ENCODE assay signal across 29 cellular contexts in genomic region chr21:37627074-37627473, GRCh38.
DNase-seq lines count a peak whose midpoint lies in the region; ATAC-seq, FAIRE-seq and TF ChIP-seq lines count a peak whose summit lies in the region.
"Had no signal": no experiment of that assay in that cellular context is flagged by ENCODE, and none has a peak within 500 bp of the region (broad histone marks: within the 10 kb centered on the region; RNA-seq: fewer than 3 reads in every experiment).

No MANE protein-coding gene starts in this region.

- H3K9me3 Mint-ChIP-seq in type B pancreatic cell = no peaks in the 10 kb centered on the region
- H3K9me3 Mint-ChIP-seq: activated B cell treated with CpG ODN at 0.5 μM for 24 hours; activated naive CD4-positive, alpha-beta T cell treated with anti-CD3 and anti-CD28 coated beads, Interleukin-2, amount 50 U/mL, for 72 hours; activated T-helper 17 cell treated with anti-CD3 and anti-CD28 coated beads, Interleukin-2, amount 50 U/mL, for 72 hours; stimulated activated memory B cell treated with anti-CD40 and anti-IgM and Interleukin-4, amounts not matched to agents 10 μg/mL and 1 μg/mL and 100 μg/mL, for 72 hours had no signal

- no peak overlapping the region for H3K9ac ChIP-seq in liver (ENCODE audit: low read depth in 1 of 2, low read length in 2 of 2)
- H3K9ac ChIP-seq in HepG2 (ENCODE audit: insufficient read depth, low read depth, low read length) = no peak overlapping the region

- peaks cover 13% of the 10 kb centered on the region for H3K4me1 Mint-ChIP-seq in type B pancreatic cell (ENCODE audit: unreplicated experiment)

- intact Hi-C loops in HepG2 (cut with micrococcal nuclease; ENCODE audit: unreplicated experiment) (no loop called here), PC-9 (cut with micrococcal nuclease; ENCODE audit: unreplicated experiment) (no loop called here), spleen (cut with DNase I; ENCODE audit: low total_unique reads) (no loop called here)

- H3K79me2 ChIP-seq in HepG2 (ENCODE audit: insufficient read depth, low read length) = no peaks in the 10 kb centered on the region
- no peaks in the 10 kb centered on the region for H3K79me2 ChIP-seq in PC-9 (ENCODE audit: low read depth)

- no peaks in the 10 kb centered on the region for H3K9me2 ChIP-seq in PC-9 (ENCODE audit: insufficient read depth)

- no peak for FAIRE-seq in HepG2 (lab: Jason Lieb, UNC)
- FAIRE-seq: endometrium, GM12891, keratinocyte, small intestine had no signal

- no peaks in the 10 kb centered on the region for H3F3A ChIP-seq in PC-9 (ENCODE audit: insufficient read depth, low read depth)

- TF ChIP-seq POLR2A in HepG2 (IDR thresholded peaks at IDR 0.05; ENCODE audit: insufficient read depth in 1 of 2, low read depth in 2 of 2, low read length in 2 of 2) = no peak
- TF ChIP-seq POLR2A in spleen (IDR thresholded peaks at IDR 0.05) = no peak

- WGBS in liver = 17% methylated on average over 4 of the region's 4 CpGs
- 11% methylated on average over 4 of the region's 4 CpGs for WGBS in HepG2 (ENCODE audit: low lambda C conversion rate)
- 54 to 69% (median 59%) methylated on average over 4 of the region's 4 CpGs for WGBS in spleen, 5 donors

- no peak for TF ChIP-seq EP300 in HepG2 (IDR thresholded peaks at IDR 0.05; ENCODE audit: low read depth in 2 of 2, low read length in 2 of 2)
- TF ChIP-seq EP300 in HepG2 (CRISPR knock-in tag; IDR thresholded peaks at IDR 0.05; ENCODE audit: borderline replicate concordance) = no peak

- H3K4me3 ChIP-seq in liver (ENCODE audit: low read depth in 1 of 3, low read length in 3 of 3) = no peak overlapping the region
- no peak overlapping the region for H3K4me3 ChIP-seq in HepG2 (replicated peaks in 1 of 3; ENCODE audit: insufficient read depth in 1 of 3, low read depth in 2 of 3, low read length in 3 of 3)
- H3K4me3 ChIP-seq in PC-9 = no peak overlapping the region
- H3K4me3 ChIP-seq in spleen = no peak overlapping the region
- H3K4me3 ChIP-seq: cardiac muscle cell, coronary artery, MG63, testis had no signal

- POLR2A ChIA-PET in HepG2 (lab: Yijun Ruan, JAX) (no interaction called here), PC-9 (lab: Charles Lee; ENCODE audit: unreplicated experiment) (no interaction called here)

- in situ Hi-C loops in HepG2 (cut with HindIII; ENCODE audit: extremely low pct_ligation_motif_present, low pct_unique_long_range_greater_than_20kb) = no loop called here

- H3K4me1 ChIP-seq in liver (ENCODE audit: control insufficient read depth in 4 of 4, insufficient read depth in 4 of 4, low read length in 3 of 4) (peaks cover 3 to 21% (median 13%) of the 10 kb centered on the region in 4 donors), HepG2 (ENCODE audit: insufficient read depth, low read length) (no peaks in the 10 kb centered on the region), PC-9 (replicated peaks; ENCODE audit: insufficient read depth) (peaks cover 9% of the 10 kb centered on the region; the same call in 1 of the 2 replicates), spleen (peaks cover 0 to 12% (median 0%) of the 10 kb centered on the region in 6 donors)
- H3K4me1 ChIP-seq: BE2C had no signal

- CTCF ChIA-PET in HepG2 (lab: Yijun Ruan, JAX; ENCODE audit: low intra/inter-chr PET ratio, low total read pairs) (no interaction called here), PC-9 (lab: Charles Lee) (interaction anchor here (0.5 kb wide), 1 partner anchor 126 kb away, joined by 3 read pairs; no protein-coding TSS in a partner anchor)

- H2AFZ ChIP-seq in HepG2 (ENCODE audit: low read length) (no peak overlapping the region), PC-9 (no peak overlapping the region)

- H4K20me1 ChIP-seq in HepG2 (ENCODE audit: insufficient read depth, low read length) (no peaks in the 10 kb centered on the region), PC-9 (ENCODE audit: insufficient read depth) (no peaks in the 10 kb centered on the region)

- H3K27ac ChIP-seq in liver (ENCODE audit: low read depth in 1 of 2, low read length in 2 of 2) (peak overlapping the region; percentile 53 to 87), HepG2 (ENCODE audit: extremely low read length, insufficient read depth, low read length) (no peak overlapping the region), PC-9 (no peak overlapping the region), spleen (no peak overlapping the region)
- H3K27ac ChIP-seq: cardiac muscle cell, coronary artery, testis had no signal

- DNase-seq in HepG2 (ENCODE audit: low spot score) (no peak), PC-9 (no peak), kidney tubule cell (ENCODE audit: low spot score) (peak; percentile 5), type B pancreatic cell (ENCODE audit: extremely low spot score, unreplicated experiment) (no peak), T1000 (lab: John Stamatoyannopoulos, UW) (no peak), NCI-H226 (no peak), spleen (no peak)
- DNase-seq: activated B cell treated with CpG ODN at 0.5 μM for 24 hours; activated CD4-positive, alpha-beta T cell treated with anti-CD3 and anti-CD28 coated beads, Interleukin-2, amount 50 U/mL, for 4 hours; activated CD8-positive, alpha-beta memory T cell treated with anti-CD3 and anti-CD28 coated beads, Interleukin-2, amount 50 U/mL, for 48 hours; anterior cingulate cortex; BE2C; COR-L47; MG63; NCI-H146; NCI-H774; SHP77; small intestine; T-helper 9 cell; testis had no signal

- H3K4me2 ChIP-seq in HepG2 (ENCODE audit: low read depth, low read length) (no peak overlapping the region), PC-9 (peak overlapping the region; percentile 16; the same call in 1 of the 2 replicates)

- ATAC-seq in HepG2 = no peak
- ATAC-seq: activated naive CD4-positive, alpha-beta T cell treated with anti-CD3 and anti-CD28 coated beads, Interleukin-2, amount 50 U/mL, for 72 hours; activated T-helper 17 cell treated with anti-CD3 and anti-CD28 coated beads, Interleukin-2, amount 50 U/mL, for 72 hours; stimulated activated memory B cell treated with anti-CD40 and anti-IgM and Interleukin-4, amounts not matched to agents 10 μg/mL and 1 μg/mL and 100 μg/mL, for 72 hours had no signal

- H3K27ac Mint-ChIP-seq in type B pancreatic cell = peak overlapping the region; percentile 50
- H3K27ac Mint-ChIP-seq: activated B cell treated with CpG ODN at 0.5 μM for 24 hours; activated naive CD4-positive, alpha-beta T cell treated with anti-CD3 and anti-CD28 coated beads, Interleukin-2, amount 50 U/mL, for 72 hours; activated T-helper 17 cell treated with anti-CD3 and anti-CD28 coated beads, Interleukin-2, amount 50 U/mL, for 72 hours; stimulated activated memory B cell treated with anti-CD40 and anti-IgM and Interleukin-4, amounts not matched to agents 10 μg/mL and 1 μg/mL and 100 μg/mL, for 72 hours had no signal

- H3K27me3 Mint-ChIP-seq in type B pancreatic cell = peaks cover 17% of the 10 kb centered on the region

- TF ChIP-seq CTCF in liver (IDR thresholded peaks at IDR 0.05; ENCODE audit: low read depth, low read length, missing input control) (no peak), HepG2 (CRISPR knock-in tag; IDR thresholded peaks at IDR 0.05) (no peak), PC-9 (conservative IDR thresholded peaks at IDR 0.05) (no peak), type B pancreatic cell (conservative IDR thresholded peaks at IDR 0.05) (no peak), spleen (IDR thresholded peaks at IDR 0.05 in 8 of 11, conservative IDR thresholded peaks at IDR 0.05 in 3 of 11) (no peak)

- no peaks in the 10 kb centered on the region for H3K36me3 Mint-ChIP-seq in type B pancreatic cell
- H3K36me3 Mint-ChIP-seq: stimulated activated memory B cell treated with anti-CD40 and anti-IgM and Interleukin-4, amounts not matched to agents 10 μg/mL and 1 μg/mL and 100 μg/mL, for 72 hours had no signal

- H3K36me3 ChIP-seq in liver (ENCODE audit: control insufficient read depth in 4 of 4, insufficient read depth in 3 of 4, low read depth in 1 of 4, low read length in 3 of 4) (no peaks in the 10 kb centered on the region), HepG2 (replicated peaks in 1 of 2; ENCODE audit: control insufficient read depth in 1 of 2, insufficient read depth in 2 of 2, low read length in 2 of 2) (no peaks in the 10 kb centered on the region), PC-9 (ENCODE audit: low read depth) (no peaks in the 10 kb centered on the region), spleen (no peaks in the 10 kb centered on the region)
- H3K36me3 ChIP-seq: BE2C, cardiac muscle cell, MG63 had no signal

- H3K9me3 ChIP-seq in liver (ENCODE audit: control insufficient read depth in 4 of 4, low read length in 3 of 4) (no peaks in the 10 kb centered on the region), HepG2 (ENCODE audit: low read length) (no peaks in the 10 kb centered on the region), PC-9 (ENCODE audit: insufficient read depth, low read depth) (no peaks in the 10 kb centered on the region), spleen (no peaks in the 10 kb centered on the region)
- H3K9me3 ChIP-seq: BE2C, MG63, testis had no signal

- TF ChIP-seq RAD21 in liver (IDR thresholded peaks at IDR 0.05) (peak; percentile 10 to 26), HepG2 (CRISPR knock-in tag; IDR thresholded peaks at IDR 0.05) (no peak)

- no peaks in the 10 kb centered on the region for H3K27me3 ChIP-seq in liver (ENCODE audit: control insufficient read depth in 4 of 4, insufficient read depth in 4 of 4, low read length in 3 of 4)
- H3K27me3 ChIP-seq in HepG2 (ENCODE audit: control insufficient read depth in 1 of 2, insufficient read depth in 2 of 2, low read length in 2 of 2) = peaks cover 0 to 11% of the 10 kb centered on the region in 2 experiments; a peak in 2 of 5 replicates
- no peaks in the 10 kb centered on the region for H3K27me3 ChIP-seq in PC-9 (ENCODE audit: insufficient read depth, low read depth)
- H3K27me3 ChIP-seq in spleen (replicated peaks in 1 of 7) = peaks cover 0 to 16% (median 0%) of the 10 kb centered on the region in 7 donors
- H3K27me3 ChIP-seq: cardiac muscle cell, MG63, testis had no signal

- no TSS peak for BruUV-seq in HepG2 (replicated peaks; lab: Mats Ljungman, UMichigan)
- no TSS peak for BruUV-seq in PC-9 (replicated peaks; lab: Mats Ljungman, UMichigan)

- no peak overlapping the region for H3K4me3 Mint-ChIP-seq in type B pancreatic cell
- H3K4me3 Mint-ChIP-seq: activated B cell treated with CpG ODN at 0.5 μM for 24 hours; activated T-helper 17 cell treated with anti-CD3 and anti-CD28 coated beads, Interleukin-2, amount 50 U/mL, for 72 hours; stimulated activated memory B cell treated with anti-CD40 and anti-IgM and Interleukin-4, amounts not matched to agents 10 μg/mL and 1 μg/mL and 100 μg/mL, for 72 hours had no signal

TF ChIP-seq in liver, 16 proteins besides CTCF, POLR2A, EP300 and RAD21 (continues in another document):
- TF ChIP-seq EGR1 (IDR thresholded peaks at IDR 0.05; ENCODE audit: low read depth in 2 of 2) (peak in 1 of 2 donors; percentile 12), HNF4G (IDR thresholded peaks at IDR 0.05) (no peak), SP1 (IDR thresholded peaks at IDR 0.05) (peak; percentile 45), FOXA1 (IDR thresholded peaks at IDR 0.05) (peak; percentile 28)

Comparison
In these comparisons a context has a peak if more than half of its experiments do, and no peak if none do; other contexts are left out.
1. H3K27ac ChIP-seq: peak in liver (2 of 2); none in HepG2 (single experiment), PC-9 (single experiment) and spleen (0 of 8).